8 cellular contexts compared by ENCODE assay signal in the genomic region with DNA sequence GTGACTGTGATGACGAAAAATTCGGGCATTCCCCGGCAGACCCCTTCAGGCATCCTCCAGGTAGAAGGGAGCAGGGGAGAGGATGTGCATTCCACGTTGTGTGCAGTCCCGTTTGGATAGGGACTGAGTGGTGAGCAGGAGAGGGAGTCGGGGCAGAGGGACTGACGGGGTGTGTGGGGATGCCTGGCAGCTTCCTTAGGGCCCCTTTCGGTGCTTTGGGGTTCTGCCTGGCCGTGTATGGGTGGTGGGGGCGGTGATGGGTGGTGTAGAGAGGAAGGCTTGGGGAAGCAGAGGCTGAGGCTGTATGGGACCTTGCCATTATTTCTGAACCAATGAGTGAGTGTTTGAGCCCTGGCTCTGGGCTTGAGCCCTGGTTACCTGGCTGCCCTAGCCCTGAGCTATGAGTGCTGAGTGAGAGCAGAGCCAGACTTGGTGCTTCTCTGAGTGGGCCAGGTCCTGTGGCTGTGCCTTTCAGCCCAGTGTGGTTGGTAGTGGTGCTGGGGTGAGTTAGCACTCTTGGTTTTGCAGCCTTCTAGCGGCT. TPM values are rescaled to one million over a fixed set of nuclear protein-coding genes. Genes with fewer than 3 reads are reported as not detected.
DNase-seq lines count a peak whose midpoint lies in the region; ATAC-seq and TF ChIP-seq lines count a peak whose summit lies in the region.

No MANE protein-coding gene starts in this region.

- peak overlapping the region; percentile 91 for H3K4me3 Mint-ChIP-seq in activated CD4-positive, alpha-beta T cell treated with anti-CD3 and anti-CD28 coated beads for 36 hours
- H3K4me3 Mint-ChIP-seq in T-helper 1 cell treated with Interleukin-12 subunit alpha and Interleukin-12 subunit beta and Interleukin-4 antibody, amounts not matched to agents 30 μg/mL and 1 μg/mL, for 36 hours, result peak overlapping the region; percentile 88
- peak overlapping the region; percentile 83 for H3K4me3 Mint-ChIP-seq in progenitor cell of endocrine pancreas (ENCODE audit: low read depth)

- peak; percentile 60 for DNase-seq in activated CD4-positive, alpha-beta T cell treated with anti-CD3 and anti-CD28 coated beads for 36 hours
- DNase-seq in activated CD4-positive, alpha-beta T cell treated with anti-CD3 and anti-CD28 coated beads, Interleukin-2, amount 50 U/mL, for 1 hour, result no peak
- no peak for DNase-seq in epithelial cell of proximal tubule (ENCODE audit: low read depth)
- DNase-seq in progenitor cell of endocrine pancreas (ENCODE audit: low spot score, unreplicated experiment), result peak; percentile 10
- no peak for DNase-seq in OCI-M2 (lab: John Stamatoyannopoulos, UW; ENCODE audit: unreplicated experiment)

- peak overlapping the region; percentile 91 for H3K4me3 ChIP-seq in epithelial cell of proximal tubule (ENCODE audit: low read depth, low read length)

- CTCF ChIA-PET in activated CD4-positive, alpha-beta T cell treated with anti-CD3 and anti-CD28 coated beads for 36 hours (lab: Charles Lee), result interaction anchor here (0.5 to 1.9 kb wide), 5 partner anchors 11 to 245 kb away, joined by 3 to 10 read pairs (median 4); partner anchors contain the start of gene CLPB

- H3K9me3 Mint-ChIP-seq in activated CD4-positive, alpha-beta T cell treated with anti-CD3 and anti-CD28 coated beads for 36 hours (ENCODE audit: low read depth), result no peaks in the 10 kb centered on the region
- H3K9me3 Mint-ChIP-seq in T-helper 1 cell treated with Interleukin-12 subunit alpha and Interleukin-12 subunit beta and Interleukin-4 antibody, amounts not matched to agents 30 μg/mL and 1 μg/mL, for 36 hours, result no peaks in the 10 kb centered on the region
- no peaks in the 10 kb centered on the region for H3K9me3 Mint-ChIP-seq in progenitor cell of endocrine pancreas (ENCODE audit: low read depth)

- H3K27ac Mint-ChIP-seq in activated CD4-positive, alpha-beta T cell treated with anti-CD3 and anti-CD28 coated beads for 36 hours, result peak overlapping the region; percentile 89
- H3K27ac Mint-ChIP-seq in T-helper 1 cell treated with Interleukin-12 subunit alpha and Interleukin-12 subunit beta and Interleukin-4 antibody, amounts not matched to agents 30 μg/mL and 1 μg/mL, for 36 hours, result peak overlapping the region; percentile 88
- H3K27ac Mint-ChIP-seq in progenitor cell of endocrine pancreas, result peak overlapping the region; percentile 89

- peaks cover 16% of the 10 kb centered on the region for H3K4me1 Mint-ChIP-seq in activated CD4-positive, alpha-beta T cell treated with anti-CD3 and anti-CD28 coated beads for 36 hours
- H3K4me1 Mint-ChIP-seq in T-helper 1 cell treated with Interleukin-12 subunit alpha and Interleukin-12 subunit beta and Interleukin-4 antibody, amounts not matched to agents 30 μg/mL and 1 μg/mL, for 36 hours (ENCODE audit: low read depth), result peaks cover 24% of the 10 kb centered on the region
- peaks cover 24% of the 10 kb centered on the region for H3K4me1 Mint-ChIP-seq in progenitor cell of endocrine pancreas (ENCODE audit: low read depth)

- intact Hi-C loops in activated CD4-positive, alpha-beta T cell treated with anti-CD3 and anti-CD28 coated beads for 36 hours (cut with DNase I, micrococcal nuclease), result loop anchor here in 1 of 2 experiments (2.0 kb wide), 1 partner anchor 589 kb away; the partner anchor contains the start of gene ATG16L2

- H3K36me3 Mint-ChIP-seq in activated CD4-positive, alpha-beta T cell treated with anti-CD3 and anti-CD28 coated beads for 36 hours (ENCODE audit: low read depth), result peaks cover 11% of the 10 kb centered on the region
- H3K36me3 Mint-ChIP-seq in T-helper 1 cell treated with Interleukin-12 subunit alpha and Interleukin-12 subunit beta and Interleukin-4 antibody, amounts not matched to agents 30 μg/mL and 1 μg/mL, for 36 hours (ENCODE audit: low read depth), result peaks cover 6% of the 10 kb centered on the region
- H3K36me3 Mint-ChIP-seq in progenitor cell of endocrine pancreas (ENCODE audit: insufficient read depth), result peaks cover 6% of the 10 kb centered on the region

- ATAC-seq in activated CD4-positive, alpha-beta T cell treated with anti-CD3 and anti-CD28 coated beads for 36 hours, result peak; percentile 31
- no peak for ATAC-seq in HG02678 (IDR thresholded peaks at IDR 0.05; ENCODE audit: unreplicated experiment)
- no peak for ATAC-seq in HG02642 (IDR thresholded peaks at IDR 0.05; ENCODE audit: poor library complexity, unreplicated experiment)

- TF ChIP-seq CTCF in epithelial cell of proximal tubule (conservative IDR thresholded peaks at IDR 0.05; ENCODE audit: low read depth, low read length), result no peak
- no peak for TF ChIP-seq CTCF in progenitor cell of endocrine pancreas (IDR thresholded peaks at IDR 0.05; ENCODE audit: unreplicated experiment)

- no peaks in the 10 kb centered on the region for H3K27me3 Mint-ChIP-seq in activated CD4-positive, alpha-beta T cell treated with anti-CD3 and anti-CD28 coated beads for 36 hours
- no peaks in the 10 kb centered on the region for H3K27me3 Mint-ChIP-seq in T-helper 1 cell treated with Interleukin-12 subunit alpha and Interleukin-12 subunit beta and Interleukin-4 antibody, amounts not matched to agents 30 μg/mL and 1 μg/mL, for 36 hours (ENCODE audit: low read depth)
- no peaks in the 10 kb centered on the region for H3K27me3 Mint-ChIP-seq in progenitor cell of endocrine pancreas

- POLR2A ChIA-PET in activated CD4-positive, alpha-beta T cell treated with anti-CD3 and anti-CD28 coated beads for 36 hours (lab: Charles Lee), result interaction anchor here (0.7 to 1.3 kb wide), 3 partner anchors 15 to 298 kb away, joined by 3 to 4 read pairs (median 3); no protein-coding TSS in a partner anchor

RNA-seq across cellular contexts. Expression of gene INPPL1, which starts 0.9 kb away (rescaled TPM):
- total RNA-seq in activated CD4-positive, alpha-beta T cell treated with anti-CD3 and anti-CD28 coated beads for 36 hours, result 10 to 100 TPM; 68.5 to 71.3 TPM
- total RNA-seq in epithelial cell of proximal tubule, result 66.5 and 73.2 TPM in 2 replicates
- total RNA-seq in progenitor cell of endocrine pancreas, result 389 and 394 TPM in 2 replicates

RNA-seq across cellular contexts. Expression of gene FOLR2, which starts 8.9 kb away (rescaled TPM):
- not detected for total RNA-seq in activated CD4-positive, alpha-beta T cell treated with anti-CD3 and anti-CD28 coated beads for 36 hours
- not detected in 2 replicates for total RNA-seq in epithelial cell of proximal tubule
- total RNA-seq in progenitor cell of endocrine pancreas, result not detected in 2 replicates

RNA-seq across cellular contexts. Expression of gene PHOX2A, which starts 18.5 kb away (rescaled TPM):
- total RNA-seq in activated CD4-positive, alpha-beta T cell treated with anti-CD3 and anti-CD28 coated beads for 36 hours, result not detected
- total RNA-seq in epithelial cell of proximal tubule (not detected in 2 replicates), progenitor cell of endocrine pancreas (not detected in 2 replicates)

RNA-seq across cellular contexts. Expression of gene FOLR1, which starts 33.5 kb away (rescaled TPM):
- total RNA-seq in activated CD4-positive, alpha-beta T cell treated with anti-CD3 and anti-CD28 coated beads for 36 hours, result not detected
- total RNA-seq in epithelial cell of proximal tubule (1.5 and 12.3 TPM in 2 replicates), progenitor cell of endocrine pancreas (5.6 and 6.4 TPM in 2 replicates)

Comparison
In these comparisons a context has a peak if more than half of its experiments do, and no peak if none do; other contexts are left out.
1. DNase-seq: peak in activated CD4-positive, alpha-beta T cell treated with anti-CD3 and anti-CD28 coated beads for 36 hours (single experiment) and progenitor cell of endocrine pancreas (single experiment); none in activated CD4-positive, alpha-beta T cell treated with anti-CD3 and anti-CD28 coated beads, Interleukin-2, amount 50 U/mL, for 1 hour (single experiment), epithelial cell of proximal tubule (single experiment) and OCI-M2 (single experiment).
2. Peak in every context shown above with its lines, with median percentiles within 50 percentile points of each other: H3K27ac Mint-ChIP-seq and H3K4me3 Mint-ChIP-seq.